ENCODE assay signal across 28 cellular contexts in genomic region chr1:55331355-55331754, GRCh38.
"Had no signal": no experiment of that assay in that cellular context is flagged by ENCODE, and none has a peak within 500 bp of the region (broad histone marks: within the 10 kb centered on the region; RNA-seq: fewer than 3 reads in every experiment).

No MANE protein-coding gene starts in this region.

- DNase-seq: activated CD4-positive, alpha-beta memory T cell treated with anti-CD3 and anti-CD28 coated beads for 36 hours; activated CD4-positive, alpha-beta T cell treated with anti-CD3 and anti-CD28 coated beads for 36 hours; activated CD4-positive, alpha-beta T cell treated with anti-CD3 and anti-CD28 coated beads, Interleukin-2, amount 10 ng/mL, durations not matched to agents 24 days and 14 days; activated CD4-positive, CD25-positive, alpha-beta regulatory T cell; activated CD4-positive, CD25-positive, alpha-beta regulatory T cell treated with anti-CD3 and anti-CD28 coated beads, Interleukin-2, amount 50 U/mL, for 72 hours; activated CD8-positive, alpha-beta memory T cell treated with anti-CD3 and anti-CD28 coated beads, Interleukin-2, amount 10 ng/mL, durations not matched to agents 7 days and 5 days; activated CD8-positive, alpha-beta memory T cell treated with anti-CD3 and anti-CD28 coated beads, Interleukin-2, amount 50 U/mL, for 4 hours; activated CD8-positive, alpha-beta T cell treated with anti-CD3 and anti-CD28 coated beads, Interleukin-2, amount 10 ng/mL, durations not matched to agents 7 days and 5 days; activated gamma-delta T cell; activated naive CD4-positive, alpha-beta T cell; activated naive CD4-positive, alpha-beta T cell treated with anti-CD3 and anti-CD28 coated beads, Interleukin-2, amount 10 ng/mL, durations not matched to agents 7 days and 5 days; activated T-cell treated with anti-CD3 and anti-CD28 coated beads for 4 hours; activated T-cell treated with anti-CD3 and anti-CD28 coated beads, Interleukin-2, amount 50 U/mL, for 24 hours; activated T-cell treated with anti-CD3 and anti-CD28 coated beads, Interleukin-2, amount 50 U/mL, for 72 hours; amniotic stem cell; anterior cingulate cortex; brain microvascular endothelial cell; cortex of kidney; dermis blood vessel endothelial cell; effector CD4-positive, alpha-beta T cell; effector memory CD8-positive, alpha-beta T cell; erythroblast; head of caudate nucleus; T-helper 1 cell; T-helper 17 cell; T1000 had no signal

- H3K9me3 ChIP-seq: esophagus muscularis mucosa had no signal

- H3K27me3 ChIP-seq: brain microvascular endothelial cell, esophagus muscularis mucosa had no signal

- H3K27ac ChIP-seq: brain microvascular endothelial cell, esophagus muscularis mucosa had no signal

- ATAC-seq: activated CD4-positive, alpha-beta T cell treated with anti-CD3 and anti-CD28 coated beads for 36 hours; activated CD8-positive, alpha-beta memory T cell treated with anti-CD3 and anti-CD28 coated beads, Interleukin-2, amount 10 ng/mL, durations not matched to agents 7 days and 5 days; activated CD8-positive, alpha-beta T cell treated with anti-CD3 and anti-CD28 coated beads, Interleukin-2, amount 10 ng/mL, durations not matched to agents 7 days and 5 days; activated naive CD4-positive, alpha-beta T cell treated with anti-CD3 and anti-CD28 coated beads, Interleukin-2, amount 50 U/mL, for 72 hours; activated T-cell treated with anti-CD3 and anti-CD28 coated beads, Interleukin-2, amount 50 U/mL, for 72 hours; effector memory CD8-positive, alpha-beta T cell; T-helper 17 cell had no signal

- H3K4me3 ChIP-seq: esophagus muscularis mucosa had no signal

- H3K36me3 ChIP-seq: brain microvascular endothelial cell, esophagus muscularis mucosa had no signal
